In the genomic region with DNA sequence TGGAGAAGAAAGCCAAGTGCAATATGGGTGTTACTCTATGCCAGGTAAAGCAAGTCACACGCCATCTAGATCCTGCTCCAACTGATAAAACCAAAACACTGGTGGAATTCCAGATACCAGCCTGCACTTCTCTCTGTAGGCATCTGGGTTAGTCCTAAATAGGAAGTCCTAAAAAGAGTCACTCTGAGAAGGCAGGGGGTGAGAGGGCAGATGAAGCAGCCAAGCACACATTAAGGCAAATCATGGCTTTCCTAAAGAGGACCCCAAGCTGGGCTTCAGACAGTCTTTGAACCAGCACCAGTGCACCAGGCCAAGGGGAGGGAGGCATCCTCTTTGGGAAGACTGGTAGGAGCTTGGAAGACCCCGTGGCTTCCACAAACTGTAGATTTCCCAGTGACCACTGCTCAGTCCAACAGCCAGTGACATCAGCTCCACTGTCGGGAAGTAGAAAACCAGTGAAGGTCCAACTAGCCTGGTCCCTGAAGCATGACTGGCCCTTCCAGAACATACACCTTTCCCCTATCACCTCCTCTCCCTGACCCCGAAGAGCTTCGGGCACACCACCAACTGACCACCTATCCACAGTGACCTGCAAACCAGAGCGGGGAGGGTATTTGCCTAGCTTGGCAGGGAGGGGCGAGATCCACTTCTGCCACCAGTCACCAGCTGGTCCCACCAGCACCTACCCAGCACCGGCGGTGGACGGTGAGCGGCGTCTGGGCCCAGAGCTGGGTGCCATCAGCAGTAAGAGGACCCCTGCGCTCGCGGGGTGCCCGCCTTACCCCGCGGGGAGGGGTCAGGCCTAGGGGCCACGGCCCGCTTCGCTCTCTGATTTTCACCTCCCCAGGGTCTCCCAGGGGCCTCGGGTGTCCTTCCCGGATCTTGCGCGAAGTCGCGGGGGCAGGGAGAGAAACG, we compare ENCODE assay signal across 8 cellular contexts. TPM values are rescaled to one million over a fixed set of nuclear protein-coding genes. Genes with fewer than 3 reads are reported as not detected.
DNase-seq lines count a peak whose midpoint lies in the region; ATAC-seq and TF ChIP-seq lines count a peak whose summit lies in the region.

No MANE protein-coding gene starts in this region.

- H2AFZ ChIP-seq in neural progenitor cell (replicated peaks), result peak overlapping the region; percentile 95

- peak; percentile 21 for ATAC-seq in HG02642 (IDR thresholded peaks at IDR 0.05; ENCODE audit: poor library complexity, unreplicated experiment)
- peak; percentile 8 to 25 for ATAC-seq in activated CD4-positive, CD25-positive, alpha-beta regulatory T cell treated with anti-CD3 and anti-CD28 coated beads, Interleukin-2, amount 50 U/mL, for 24 hours
- no peak for ATAC-seq in HG03097 (IDR thresholded peaks at IDR 0.05; ENCODE audit: low FRiP score, unreplicated experiment)
- ATAC-seq in HG03175 (IDR thresholded peaks at IDR 0.05; ENCODE audit: unreplicated experiment), result no peak

- intact Hi-C loops in esophagus squamous epithelium (cut with DNase I), result no loop called here

- H3K4me1 Mint-ChIP-seq in neural progenitor cell, result peaks cover 40% of the 10 kb centered on the region

- TF ChIP-seq POLR2A in esophagus squamous epithelium (IDR thresholded peaks at IDR 0.05), result peak in 2 of 4 donors; percentile 9 to 36

- H3K4me3 ChIP-seq in esophagus squamous epithelium, result peak overlapping the region; percentile 69 to 97 (median 92)
- H3K4me3 ChIP-seq in neural progenitor cell, result peak overlapping the region; percentile 83

- H3K27ac ChIP-seq in esophagus squamous epithelium (peak overlapping the region; percentile 92 to 98 (median 96)), neural progenitor cell (no peak overlapping the region)

- H3K27me3 Mint-ChIP-seq in neural progenitor cell (ENCODE audit: insufficient read depth, low read depth), result peaks cover 26% of the 10 kb centered on the region

- peak overlapping the region; percentile 87 for H3K4me3 Mint-ChIP-seq in neural progenitor cell

- no peak overlapping the region for H3K27ac Mint-ChIP-seq in neural progenitor cell

- peaks cover 7 to 66% (median 35%) of the 10 kb centered on the region in 3 donors for H3K4me1 ChIP-seq in esophagus squamous epithelium
- peaks cover 47% of the 10 kb centered on the region for H3K4me1 ChIP-seq in neural progenitor cell

- H3K36me3 Mint-ChIP-seq in neural progenitor cell, result no peaks in the 10 kb centered on the region

- H3K27me3 ChIP-seq in esophagus squamous epithelium (no peaks in the 10 kb centered on the region), neural progenitor cell (no peaks in the 10 kb centered on the region)

- peaks cover 4% of the 10 kb centered on the region for H3K9me3 Mint-ChIP-seq in neural progenitor cell

- H3K36me3 ChIP-seq in esophagus squamous epithelium (no peaks in the 10 kb centered on the region), neural progenitor cell (no peaks in the 10 kb centered on the region)

- no peak for TF ChIP-seq CTCF in esophagus squamous epithelium (IDR thresholded peaks at IDR 0.05)
- no peak for TF ChIP-seq CTCF in neural progenitor cell (IDR thresholded peaks at IDR 0.05)

- H3K4me2 ChIP-seq in neural progenitor cell, result peak overlapping the region; percentile 98

- H3K9me3 ChIP-seq in esophagus squamous epithelium (no peaks in the 10 kb centered on the region), neural progenitor cell (ENCODE audit: low read depth) (no peaks in the 10 kb centered on the region)

- peaks cover 6% of the 10 kb centered on the region for H4K20me1 ChIP-seq in neural progenitor cell (ENCODE audit: low read depth)

- DNase-seq in COLO668 (lab: John Stamatoyannopoulos, UW; ENCODE audit: unreplicated experiment) (peak; percentile 27), esophagus squamous epithelium (lab: John Stamatoyannopoulos, UW) (no peak), neural progenitor cell (ENCODE audit: low spot score) (no peak), middle frontal gyrus (ENCODE audit: extremely low spot score, low spot score) (no peak)

- H3F3A ChIP-seq in neural progenitor cell (ENCODE audit: low read depth), result peaks cover 55% of the 10 kb centered on the region

- no peak overlapping the region for H3K9ac ChIP-seq in neural progenitor cell

- WGBS in esophagus squamous epithelium, 2 donors, result 11 to 47% methylated on average over 5 to 14 of the region's 28 CpGs

- peaks cover 50% of the 10 kb centered on the region for H3K79me2 ChIP-seq in neural progenitor cell (ENCODE audit: low read depth)

RNA-seq across cellular contexts. Expression of a gene that starts 1.0 kb away (rescaled TPM):
- total RNA-seq in esophagus squamous epithelium, result 10 to 100 TPM; 13.7 to 44.4 (median 34.4) TPM
- 42.5 and 50.0 TPM in 2 replicates for total RNA-seq in neural progenitor cell (ENCODE audit: low replicate concordance)

Comparison
In these comparisons a context has a peak if more than half of its experiments do, and no peak if none do; other contexts are left out.
1. ATAC-seq: peak in HG02642 (single experiment) and activated CD4-positive, CD25-positive, alpha-beta regulatory T cell treated with anti-CD3 and anti-CD28 coated beads, Interleukin-2, amount 50 U/mL, for 24 hours (2 of 2); none in HG03097 (single experiment) and HG03175 (single experiment).